ENCODE assay signal across 22 cellular contexts in genomic region chr22:48954781-48955311, GRCh38.
A peak's percentile ranks its signal among the peaks of the same experiment; 100 is the strongest.
DNase-seq lines count a peak whose midpoint lies in the region; ATAC-seq, FAIRE-seq and TF ChIP-seq lines count a peak whose summit lies in the region.
"Had no signal": no experiment of that assay in that cellular context is flagged by ENCODE, and none has a peak within 500 bp of the region (broad histone marks: within the 10 kb centered on the region; RNA-seq: fewer than 3 reads in every experiment).

No MANE protein-coding gene starts in this region.

- WGBS in right cardiac atrium, result 60% methylated on average over 16 of the region's 16 CpGs

- DNase-seq in right atrium auricular region (ENCODE audit: low spot score) (peak; percentile 49), right cardiac atrium (no peak), chondrocyte (ENCODE audit: low spot score) (peak; percentile 61), neural progenitor cell (ENCODE audit: low spot score) (no peak), urothelium cell line (ENCODE audit: low spot score) (peak; percentile 60), SW480 (ENCODE audit: low spot score) (no peak), epidermal melanocyte (ENCODE audit: insufficient read length, low spot score) (no peak), erythroblast (lab: John Stamatoyannopoulos, UW) (no peak)
- DNase-seq: activated effector memory CD4-positive, alpha-beta T cell treated with Interleukin-2 at 50 U/mL for 16 hours; effector memory CD8-positive, alpha-beta T cell; mesenchymal stem cell; NCI-H187; NCI-H510A treated with DMSO at 0.1 percent for 48 hours; nephron progenitor cell; SIG-M5; stimulated activated naive CD4-positive, alpha-beta T cell treated with Interleukin-2 at 50 U/mL for 16 hours; T-helper 17 cell; uterus; WERI-Rb-1 had no signal

- no peaks in the 10 kb centered on the region for H3F3A ChIP-seq in neural progenitor cell (ENCODE audit: low read depth)

- H3K9me3 Mint-ChIP-seq in chondrocyte (ENCODE audit: low read depth), result no peaks in the 10 kb centered on the region
- no peaks in the 10 kb centered on the region for H3K9me3 Mint-ChIP-seq in neural progenitor cell
- H3K9me3 Mint-ChIP-seq: nephron progenitor cell had no signal

- H3K36me3 Mint-ChIP-seq in chondrocyte (ENCODE audit: low read depth) (no peaks in the 10 kb centered on the region), neural progenitor cell (no peaks in the 10 kb centered on the region)

- TF ChIP-seq CTCF in right atrium auricular region (IDR thresholded peaks at IDR 0.05) (no peak), chondrocyte (IDR thresholded peaks at IDR 0.05) (no peak), neural progenitor cell (IDR thresholded peaks at IDR 0.05) (no peak)

- H3K4me2 ChIP-seq in neural progenitor cell, result no peak overlapping the region

- no peak overlapping the region for H3K9ac ChIP-seq in neural progenitor cell

- no peak overlapping the region for H3K4me3 ChIP-seq in right atrium auricular region
- no peak overlapping the region for H3K4me3 ChIP-seq in right cardiac atrium (ENCODE audit: low read length)
- H3K4me3 ChIP-seq in neural progenitor cell, result no peak overlapping the region
- H3K4me3 ChIP-seq: HAP-1, uterus had no signal

- ATAC-seq in right cardiac atrium, result no peak
- ATAC-seq: effector memory CD8-positive, alpha-beta T cell; T-helper 17 cell had no signal

- peaks cover 5% of the 10 kb centered on the region for H3K27me3 Mint-ChIP-seq in chondrocyte (ENCODE audit: low read depth)
- H3K27me3 Mint-ChIP-seq in neural progenitor cell (ENCODE audit: insufficient read depth, low read depth), result peaks cover 14% of the 10 kb centered on the region

- no peaks in the 10 kb centered on the region for H3K27me3 ChIP-seq in right atrium auricular region
- H3K27me3 ChIP-seq in right cardiac atrium (ENCODE audit: control insufficient read depth, insufficient read depth), result no peaks in the 10 kb centered on the region
- H3K27me3 ChIP-seq in neural progenitor cell, result no peaks in the 10 kb centered on the region
- H3K27me3 ChIP-seq: uterus had no signal

- H3K36me3 ChIP-seq in right atrium auricular region (no peaks in the 10 kb centered on the region), neural progenitor cell (no peaks in the 10 kb centered on the region)
- H3K36me3 ChIP-seq: HAP-1, uterus, WERI-Rb-1 had no signal

- no peaks in the 10 kb centered on the region for H3K79me2 ChIP-seq in neural progenitor cell (ENCODE audit: low read depth)

- H2AFZ ChIP-seq in neural progenitor cell (replicated peaks), result no peak overlapping the region

- no peaks in the 10 kb centered on the region for H3K9me3 ChIP-seq in right atrium auricular region
- no peaks in the 10 kb centered on the region for H3K9me3 ChIP-seq in right cardiac atrium (ENCODE audit: control insufficient read depth, low read length)
- H3K9me3 ChIP-seq in neural progenitor cell (ENCODE audit: low read depth), result no peaks in the 10 kb centered on the region
- H3K9me3 ChIP-seq: HAP-1, uterus had no signal

- no peak overlapping the region for H3K27ac ChIP-seq in right atrium auricular region
- H3K27ac ChIP-seq in right cardiac atrium (ENCODE audit: low read length), result no peak overlapping the region
- H3K27ac ChIP-seq in neural progenitor cell, result no peak overlapping the region
- H3K27ac ChIP-seq: uterus, WERI-Rb-1 had no signal

- intact Hi-C loops in right cardiac atrium (cut with DNase I), result no loop called here

- H3K4me1 Mint-ChIP-seq in chondrocyte (ENCODE audit: low read depth), result no peaks in the 10 kb centered on the region
- peaks cover 4% of the 10 kb centered on the region for H3K4me1 Mint-ChIP-seq in neural progenitor cell

- no peak overlapping the region for H3K27ac Mint-ChIP-seq in chondrocyte (ENCODE audit: unreplicated experiment)
- H3K27ac Mint-ChIP-seq in neural progenitor cell, result peak overlapping the region; percentile 93
- H3K27ac Mint-ChIP-seq: effector memory CD8-positive, alpha-beta T cell; nephron progenitor cell; T-helper 17 cell had no signal

- no peaks in the 10 kb centered on the region for H4K20me1 ChIP-seq in neural progenitor cell (ENCODE audit: low read depth)

- no peaks in the 10 kb centered on the region for H3K4me1 ChIP-seq in right atrium auricular region
- no peaks in the 10 kb centered on the region for H3K4me1 ChIP-seq in right cardiac atrium (ENCODE audit: control insufficient read depth, insufficient read depth, low read length)
- no peaks in the 10 kb centered on the region for H3K4me1 ChIP-seq in neural progenitor cell
- H3K4me1 ChIP-seq: HAP-1, uterus had no signal

- no peak for FAIRE-seq in urothelium cell line (lab: Jason Lieb, UNC)
- FAIRE-seq: GM19239, islet of Langerhans had no signal

- H3K4me3 Mint-ChIP-seq in chondrocyte (ENCODE audit: unreplicated experiment), result no peak overlapping the region
- H3K4me3 Mint-ChIP-seq in neural progenitor cell, result no peak overlapping the region
- H3K4me3 Mint-ChIP-seq: effector memory CD8-positive, alpha-beta T cell; nephron progenitor cell; T-helper 17 cell had no signal

- TF ChIP-seq POLR2A in erythroblast (IDR thresholded peaks at IDR 0.05; ENCODE audit: low read length), result no peak

Comparison
In these comparisons a context has a peak if more than half of its experiments do, and no peak if none do; other contexts are left out.
1. DNase-seq: peak in right atrium auricular region (single experiment), chondrocyte (single experiment) and urothelium cell line (single experiment); none in right cardiac atrium (0 of 3), neural progenitor cell (single experiment), SW480 (single experiment), epidermal melanocyte (single experiment) and erythroblast (0 of 2).